ENCODE assay signal across 8 cellular contexts in genomic region chr4:119314356-119314755, GRCh38. TPM values are rescaled to one million over a fixed set of nuclear protein-coding genes. Genes with fewer than 3 reads are reported as not detected.
DNase-seq lines count a peak whose midpoint lies in the region; ATAC-seq and TF ChIP-seq lines count a peak whose summit lies in the region.

No MANE protein-coding gene starts in this region.

- H3K4me3 ChIP-seq in AG10803 (ENCODE audit: low read length) (no peak overlapping the region), GM12864 (ENCODE audit: low read depth, low read length) (no peak overlapping the region), left lung (no peak overlapping the region)

- H3K27me3 Mint-ChIP-seq in MCF 10A (ENCODE audit: insufficient read depth, unreplicated experiment): peaks cover 22% of the 10 kb centered on the region
- peaks cover 20% of the 10 kb centered on the region for H3K27me3 Mint-ChIP-seq in mesothelial cell of epicardium (ENCODE audit: low read depth)

- H3K36me3 ChIP-seq in left lung: no peaks in the 10 kb centered on the region

- no peaks in the 10 kb centered on the region for H3K9me3 ChIP-seq in left lung

- intact Hi-C loops in MCF 10A (cut with micrococcal nuclease) (loop anchor here (1.0 to 5.0 kb wide), 7 partner anchors 140 to 736 kb away; no protein-coding TSS in a partner anchor), left lung (cut with DNase I) (no loop called here)

- peaks cover 0 to 16% of the 10 kb centered on the region in 2 donors for H3K4me1 ChIP-seq in left lung

- H3K27ac Mint-ChIP-seq in MCF 10A (ENCODE audit: low read depth, unreplicated experiment): no peak overlapping the region
- H3K27ac Mint-ChIP-seq in mesothelial cell of epicardium: no peak overlapping the region

- POLR2A ChIA-PET in MCF 10A (lab: Yijun Ruan, JAX): interaction anchor here (2.6 kb wide), 1 partner anchor 140 kb away, joined by 8 read pairs; no protein-coding TSS in a partner anchor

- TF ChIP-seq CTCF in AG10803 (conservative IDR thresholded peaks at IDR 0.05; ENCODE audit: low read length) (peak; percentile 65), GM12864 (IDR thresholded peaks at IDR 0.05; ENCODE audit: low read depth, low read length, missing control alignments) (peak; percentile 48), MCF 10A (IDR thresholded peaks at IDR 0.05; ENCODE audit: unreplicated experiment) (peak; percentile 49), left lung (IDR thresholded peaks at IDR 0.05) (peak; percentile 21 to 54), mesothelial cell of epicardium (IDR thresholded peaks at IDR 0.05; ENCODE audit: unreplicated experiment) (no peak)

- ATAC-seq in HG03103 (IDR thresholded peaks at IDR 0.05; ENCODE audit: low read depth, unreplicated experiment): peak; percentile 51
- ATAC-seq in left lung: peak; percentile 95

- CTCF ChIA-PET in MCF 10A (lab: Yijun Ruan, JAX): interaction anchor here (0.5 to 4.0 kb wide), 27 partner anchors 9 to 1823 kb away, joined by 3 to 27 read pairs (median 3); partner anchors contain the start of gene PDE5A

- H3K27me3 ChIP-seq in left lung: no peaks in the 10 kb centered on the region

- H3K9me3 Mint-ChIP-seq in MCF 10A (ENCODE audit: unreplicated experiment) (no peaks in the 10 kb centered on the region), mesothelial cell of epicardium (no peaks in the 10 kb centered on the region)

- no peak overlapping the region for H3K27ac ChIP-seq in left lung

- DNase-seq in AG10803 (ENCODE audit: low read depth) (peak; percentile 45), GM12864 (ENCODE audit: low read depth) (no peak), NCI-H748 (lab: John Stamatoyannopoulos, UW; ENCODE audit: unreplicated experiment) (peak; percentile 67), MCF 10A (ENCODE audit: unreplicated experiment) (peak; percentile 61), left lung (no peak), C1 segment of cervical spinal cord (lab: John Stamatoyannopoulos, UW) (no peak), mesothelial cell of epicardium (ENCODE audit: low spot score in 2 of 2, unreplicated experiment in 2 of 2) (no peak)

- H3K4me3 Mint-ChIP-seq in MCF 10A (ENCODE audit: unreplicated experiment) (no peak overlapping the region), mesothelial cell of epicardium (no peak overlapping the region)

- BruUV-seq in MCF 10A (replicated peaks; lab: Mats Ljungman, UMichigan): no TSS peak

- H3K36me3 Mint-ChIP-seq in MCF 10A (ENCODE audit: insufficient read depth, unreplicated experiment) (no peaks in the 10 kb centered on the region), mesothelial cell of epicardium (no peaks in the 10 kb centered on the region)

- H3K4me1 Mint-ChIP-seq in MCF 10A (ENCODE audit: insufficient read depth, unreplicated experiment) (no peaks in the 10 kb centered on the region), mesothelial cell of epicardium (no peaks in the 10 kb centered on the region)

RNA-seq across cellular contexts. Expression of gene FABP2, which starts 7.6 kb away (rescaled TPM):
- total RNA-seq in MCF 10A (2022) (not detected in 2 replicates), left lung (not detected), mesothelial cell of epicardium (not detected in 3 replicates)

Comparison
In these comparisons a context has a peak if more than half of its experiments do, and no peak if none do; other contexts are left out.
1. DNase-seq: peak in AG10803 (single experiment), NCI-H748 (single experiment) and MCF 10A (single experiment); none in GM12864 (single experiment), left lung (0 of 2), C1 segment of cervical spinal cord (0 of 14) and mesothelial cell of epicardium (0 of 2).